12 cellular contexts compared by ENCODE assay signal in genomic region chr18:59220164-59220783, GRCh38. TPM values are rescaled to one million over a fixed set of nuclear protein-coding genes. Genes with fewer than 3 reads are reported as not detected.
DNase-seq lines count a peak whose midpoint lies in the region; TF ChIP-seq lines count a peak whose summit lies in the region.
"Had no signal": no experiment of that assay in that cellular context is flagged by ENCODE, and none has a peak within 500 bp of the region (broad histone marks: within the 10 kb centered on the region; RNA-seq: fewer than 3 reads in every experiment).

No MANE protein-coding gene starts in this region.

- no peaks in the 10 kb centered on the region for H3K36me3 Mint-ChIP-seq in Caco-2 (ENCODE audit: insufficient read depth, unreplicated experiment)
- H3K36me3 Mint-ChIP-seq: activated naive CD8-positive, alpha-beta T cell treated with anti-CD3 and anti-CD28 coated beads for 36 hours; natural killer cell treated with Interleukin-12 subunit alpha and Interleukin-12 subunit beta and Interleukin-15 and Interleukin-18, amount 100 ng/mL, for 72 hours had no signal

- intact Hi-C loops in lower leg skin (cut with DNase I; ENCODE audit: low total_unique reads): no loop called here
- intact Hi-C loops in Caco-2 (cut with micrococcal nuclease; ENCODE audit: unreplicated experiment): no loop called here

- no peak overlapping the region for H3K4me3 Mint-ChIP-seq in Caco-2 (ENCODE audit: unreplicated experiment)
- H3K4me3 Mint-ChIP-seq: activated CD8-positive, alpha-beta T cell treated with anti-CD3 and anti-CD28 coated beads, Interleukin-2, amount 10 ng/mL, durations not matched to agents 7 days and 5 days; activated naive CD8-positive, alpha-beta T cell treated with anti-CD3 and anti-CD28 coated beads for 36 hours; natural killer cell treated with Interleukin-12 subunit alpha and Interleukin-12 subunit beta and Interleukin-15 and Interleukin-18, amount 100 ng/mL, for 72 hours had no signal

- H3K36me3 ChIP-seq in iPS DF 6.9 (ENCODE audit: control insufficient read depth, insufficient read depth, low read length): no peaks in the 10 kb centered on the region
- H3K36me3 ChIP-seq in suprapubic skin: no peaks in the 10 kb centered on the region
- H3K36me3 ChIP-seq in Caco-2 (ENCODE audit: control insufficient read depth, insufficient read depth, low read length): no peaks in the 10 kb centered on the region

- CTCF ChIA-PET in Caco-2 (lab: Charles Lee): no interaction called here

- H3K4me3 ChIP-seq in iPS DF 6.9 (ENCODE audit: low read length) (peak overlapping the region; percentile 38; the same call in 1 of the 2 replicates), suprapubic skin (peak overlapping the region; percentile 28), lower leg skin (ENCODE audit: low read depth, poor library complexity, severe bottlenecking) (no peak overlapping the region), Caco-2 (ENCODE audit: low read depth, low read length) (no peak overlapping the region)

- H3K27ac ChIP-seq in iPS DF 6.9 (ENCODE audit: low read length) (no peak overlapping the region), suprapubic skin (no peak overlapping the region)

- no peaks in the 10 kb centered on the region for H3K9me3 Mint-ChIP-seq in Caco-2 (ENCODE audit: unreplicated experiment)
- H3K9me3 Mint-ChIP-seq: activated naive CD8-positive, alpha-beta T cell treated with anti-CD3 and anti-CD28 coated beads for 36 hours; natural killer cell treated with Interleukin-12 subunit alpha and Interleukin-12 subunit beta and Interleukin-15 and Interleukin-18, amount 100 ng/mL, for 72 hours had no signal

- H3K4me1 Mint-ChIP-seq in Caco-2 (ENCODE audit: low read depth, unreplicated experiment): no peaks in the 10 kb centered on the region

- no peak for TF ChIP-seq CTCF in suprapubic skin (IDR thresholded peaks at IDR 0.05)
- TF ChIP-seq CTCF in lower leg skin (IDR thresholded peaks at IDR 0.05): no peak
- TF ChIP-seq CTCF in Caco-2 (IDR thresholded peaks at IDR 0.05; ENCODE audit: insufficient read depth in 1 of 2, low read depth in 1 of 2, low read length in 1 of 2, severe bottlenecking in 1 of 2, unreplicated experiment in 1 of 2): no peak

- peaks cover 52% of the 10 kb centered on the region for H3K27me3 ChIP-seq in iPS DF 6.9 (ENCODE audit: control insufficient read depth, insufficient read depth, low read length)
- peaks cover 62% of the 10 kb centered on the region for H3K27me3 ChIP-seq in suprapubic skin
- no peaks in the 10 kb centered on the region for H3K27me3 ChIP-seq in Caco-2 (replicated peaks; ENCODE audit: control insufficient read depth, insufficient read depth, low read length)

- POLR2A ChIA-PET in Caco-2 (lab: Charles Lee): no interaction called here

- TF ChIP-seq POLR2A in suprapubic skin (IDR thresholded peaks at IDR 0.05) (no peak), lower leg skin (IDR thresholded peaks at IDR 0.05) (no peak)

- WGBS in iPS DF 6.9 (ENCODE audit: insufficient coverage, insufficient read length): no CpG with 5 or more reads among the region's 46 CpGs
- WGBS in suprapubic skin: 3% methylated on average over 22 of the region's 46 CpGs
- 1 to 3% methylated on average over 29 of the region's 46 CpGs for WGBS in lower leg skin, 2 donors

- no peak overlapping the region for H3K27ac Mint-ChIP-seq in Caco-2 (ENCODE audit: unreplicated experiment)
- H3K27ac Mint-ChIP-seq: activated CD8-positive, alpha-beta T cell treated with anti-CD3 and anti-CD28 coated beads, Interleukin-2, amount 10 ng/mL, durations not matched to agents 7 days and 5 days; activated naive CD8-positive, alpha-beta T cell treated with anti-CD3 and anti-CD28 coated beads for 36 hours; natural killer cell treated with Interleukin-12 subunit alpha and Interleukin-12 subunit beta and Interleukin-15 and Interleukin-18, amount 100 ng/mL, for 72 hours had no signal

- peaks cover 13% of the 10 kb centered on the region for H3K27me3 Mint-ChIP-seq in Caco-2 (ENCODE audit: insufficient read depth, unreplicated experiment)

- peaks cover 1% of the 10 kb centered on the region for H3K4me1 ChIP-seq in iPS DF 6.9 (ENCODE audit: control insufficient read depth, insufficient read depth, low read length)
- peaks cover 20% of the 10 kb centered on the region for H3K4me1 ChIP-seq in suprapubic skin
- no peaks in the 10 kb centered on the region for H3K4me1 ChIP-seq in Caco-2

- DNase-seq in NCI-H748 (lab: John Stamatoyannopoulos, UW; ENCODE audit: unreplicated experiment) (peak; percentile 60), NCI-H748 treated with DMSO at 0.1 percent for 48 hours (lab: John Stamatoyannopoulos, UW) (no peak), NCI-H510A treated with DMSO at 0.1 percent for 48 hours (lab: John Stamatoyannopoulos, UW) (peak; percentile 84), iPS DF 6.9 (ENCODE audit: low read depth, low spot score) (no peak), suprapubic skin (ENCODE audit: low spot score in 2 of 2) (no peak), midbrain (lab: John Stamatoyannopoulos, UW) (no peak), lower leg skin (ENCODE audit: low spot score in 2 of 2) (no peak), Caco-2 (no peak)
- DNase-seq: activated CD8-positive, alpha-beta T cell treated with anti-CD3 and anti-CD28 coated beads, Interleukin-2, amount 10 ng/mL, durations not matched to agents 7 days and 5 days; activated naive CD8-positive, alpha-beta T cell treated with anti-CD3 and anti-CD28 coated beads for 36 hours; NCI-H2029 treated with DMSO at 0.1 percent for 48 hours had no signal

- TF ChIP-seq EP300 in suprapubic skin (IDR thresholded peaks at IDR 0.05): no peak

- BruUV-seq in Caco-2 (replicated peaks; lab: Mats Ljungman, UMichigan): no TSS peak

- no peaks in the 10 kb centered on the region for H3K9me3 ChIP-seq in iPS DF 6.9 (ENCODE audit: control insufficient read depth, insufficient read depth, low read length)
- no peaks in the 10 kb centered on the region for H3K9me3 ChIP-seq in suprapubic skin
- no peaks in the 10 kb centered on the region for H3K9me3 ChIP-seq in Caco-2

RNA-seq across cellular contexts. Expression of gene GRP, which starts 0.3 kb away (rescaled TPM):
- not detected for total RNA-seq in suprapubic skin
- not detected for total RNA-seq in lower leg skin
- not detected in 2 replicates for total RNA-seq in Caco-2 (2022)
- total RNA-seq: activated CD8-positive, alpha-beta T cell treated with anti-CD3 and anti-CD28 coated beads, Interleukin-2, amount 10 ng/mL, durations not matched to agents 7 days and 5 days; activated naive CD8-positive, alpha-beta T cell treated with anti-CD3 and anti-CD28 coated beads for 36 hours; natural killer cell treated with Interleukin-12 subunit alpha and Interleukin-12 subunit beta and Interleukin-15 and Interleukin-18, amount 100 ng/mL, for 72 hours had no signal

RNA-seq across cellular contexts. Expression of gene RAX, which starts 53.0 kb away (rescaled TPM):
- under 1 TPM in 1 of 4 donors, not detected in 3; 0.18 TPM for total RNA-seq in suprapubic skin
- under 1 TPM in 2 of 4 donors, not detected in 2; 0.07 to 0.38 TPM for total RNA-seq in lower leg skin
- total RNA-seq in Caco-2 (2022): not detected in 2 replicates
- total RNA-seq: activated CD8-positive, alpha-beta T cell treated with anti-CD3 and anti-CD28 coated beads, Interleukin-2, amount 10 ng/mL, durations not matched to agents 7 days and 5 days; activated naive CD8-positive, alpha-beta T cell treated with anti-CD3 and anti-CD28 coated beads for 36 hours; natural killer cell treated with Interleukin-12 subunit alpha and Interleukin-12 subunit beta and Interleukin-15 and Interleukin-18, amount 100 ng/mL, for 72 hours had no signal

Comparison
In these comparisons a context has a peak if more than half of its experiments do, and no peak if none do; other contexts are left out.
1. DNase-seq: peak in NCI-H748 (single experiment) and NCI-H510A treated with DMSO at 0.1 percent for 48 hours (single experiment); none in NCI-H748 treated with DMSO at 0.1 percent for 48 hours (single experiment), iPS DF 6.9 (single experiment), suprapubic skin (0 of 2), midbrain (single experiment), lower leg skin (0 of 2) and Caco-2 (0 of 2).
2. H3K4me3 ChIP-seq: peak in iPS DF 6.9 (single experiment) and suprapubic skin (single experiment); none in lower leg skin (single experiment) and Caco-2 (single experiment).